8 cellular contexts compared by ENCODE assay signal in the genomic region with DNA sequence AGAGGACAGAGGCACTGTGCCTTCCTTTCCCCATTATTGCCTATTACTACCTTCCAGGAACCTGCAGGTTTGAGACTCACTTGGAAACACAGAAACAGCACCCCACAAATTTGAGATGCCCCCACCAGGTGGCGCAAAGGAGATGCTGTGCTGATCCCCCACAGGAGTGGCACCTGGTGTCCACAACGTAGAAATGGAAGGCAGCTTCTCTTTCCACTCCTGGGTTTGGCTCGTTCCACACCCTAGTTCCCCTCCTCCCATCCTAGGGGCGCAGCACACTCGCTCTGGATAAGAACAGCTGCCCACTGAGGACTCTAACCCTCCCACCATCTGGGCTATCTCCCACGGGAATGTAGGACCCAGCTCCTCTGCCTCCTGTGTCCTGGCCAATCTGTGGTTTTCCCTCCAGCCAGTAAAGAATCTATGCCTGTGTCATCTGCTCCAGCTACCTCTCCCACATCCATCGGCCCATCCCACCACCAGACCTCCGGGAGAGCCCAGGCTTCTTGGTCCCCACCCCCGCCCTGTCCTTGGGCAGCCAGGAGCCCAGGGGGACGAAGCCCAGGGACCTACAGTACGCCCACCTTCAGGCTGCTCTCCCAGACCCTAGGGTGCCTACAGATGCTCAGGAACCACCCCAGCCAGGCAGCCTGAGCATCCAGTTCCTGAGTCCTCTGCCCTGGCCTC. TPM values are rescaled to one million over a fixed set of nuclear protein-coding genes. Genes with fewer than 3 reads are reported as not detected.
A peak's percentile ranks its signal among the peaks of the same experiment; 100 is the strongest.
DNase-seq lines count a peak whose midpoint lies in the region; ATAC-seq and TF ChIP-seq lines count a peak whose summit lies in the region.

No MANE protein-coding gene starts in this region.

- H3K9me2 ChIP-seq in Karpas-422 (replicated peaks; ENCODE audit: insufficient read depth, low read length): no peaks in the 10 kb centered on the region
- no peaks in the 10 kb centered on the region for H3K9me2 ChIP-seq in PC-9 (ENCODE audit: insufficient read depth)

- BruUV-seq in PC-9 (replicated peaks; lab: Mats Ljungman, UMichigan): no TSS peak

- peaks cover 30% of the 10 kb centered on the region for H3K4me1 Mint-ChIP-seq in activated T-cell treated with anti-CD3 and anti-CD28 coated beads, Interleukin-2, amount 50 U/mL, for 24 hours (ENCODE audit: low read depth)
- peaks cover 17 to 26% (median 20%) of the 10 kb centered on the region in 3 donors for H3K4me1 Mint-ChIP-seq in naive B cell

- H2AFZ ChIP-seq in Karpas-422 (ENCODE audit: low read length) (peak overlapping the region; percentile 39; the same call in 1 of the 2 replicates), PC-9 (no peak overlapping the region)

- peaks cover 24% of the 10 kb centered on the region for H3K36me3 Mint-ChIP-seq in activated T-cell treated with anti-CD3 and anti-CD28 coated beads, Interleukin-2, amount 50 U/mL, for 24 hours (ENCODE audit: low read depth)
- H3K36me3 Mint-ChIP-seq in naive B cell: no peaks in the 10 kb centered on the region

- H3K36me3 ChIP-seq in Karpas-422 (ENCODE audit: insufficient read depth, low read length) (no peaks in the 10 kb centered on the region), PC-9 (ENCODE audit: low read depth) (no peaks in the 10 kb centered on the region), esophagus squamous epithelium (peaks cover 0 to 19% (median 0%) of the 10 kb centered on the region in 3 donors)

- H3K27me3 ChIP-seq in Karpas-422 (ENCODE audit: low read length): no peaks in the 10 kb centered on the region
- H3K27me3 ChIP-seq in PC-9 (ENCODE audit: insufficient read depth, low read depth): no peaks in the 10 kb centered on the region
- H3K27me3 ChIP-seq in esophagus squamous epithelium: no peaks in the 10 kb centered on the region

- no peaks in the 10 kb centered on the region for H3K9me3 Mint-ChIP-seq in activated T-cell treated with anti-CD3 and anti-CD28 coated beads, Interleukin-2, amount 50 U/mL, for 24 hours
- H3K9me3 Mint-ChIP-seq in naive B cell: no peaks in the 10 kb centered on the region

- CTCF ChIA-PET in PC-9 (lab: Charles Lee): interaction anchor here (0.5 to 1.8 kb wide), 7 partner anchors 11 to 441 kb away, joined by 3 to 19 read pairs (median 5); no protein-coding TSS in a partner anchor

- H3K9me3 ChIP-seq in Karpas-422 (ENCODE audit: low read length) (no peaks in the 10 kb centered on the region), PC-9 (ENCODE audit: insufficient read depth, low read depth) (no peaks in the 10 kb centered on the region), esophagus squamous epithelium (no peaks in the 10 kb centered on the region)

- peak; percentile 29 to 39 for ATAC-seq in naive B cell (ENCODE audit: low read depth in 2 of 2)
- ATAC-seq in HG03460 (IDR thresholded peaks at IDR 0.05; ENCODE audit: unreplicated experiment): no peak

- TF ChIP-seq CTCF in PC-9 (conservative IDR thresholded peaks at IDR 0.05) (peak; percentile 92), esophagus squamous epithelium (IDR thresholded peaks at IDR 0.05) (peak; percentile 76 to 92 (median 86))

- H3K9ac ChIP-seq in Karpas-422 (ENCODE audit: low read length): peak overlapping the region; percentile 59

- H3K4me3 ChIP-seq in Karpas-422 (ENCODE audit: low read length): peak overlapping the region; percentile 38; the same call in 1 of the 2 replicates
- H3K4me3 ChIP-seq in PC-9: no peak overlapping the region
- H3K4me3 ChIP-seq in esophagus squamous epithelium: peak overlapping the region in 3 of 4 donors; percentile 79 to 87 (median 84)

- H3K79me2 ChIP-seq in Karpas-422 (ENCODE audit: low read length) (peaks cover 16% of the 10 kb centered on the region), PC-9 (ENCODE audit: low read depth) (peaks cover 18% of the 10 kb centered on the region)

- H3K4me2 ChIP-seq in Karpas-422 (ENCODE audit: low read depth, low read length, poor library complexity, severe bottlenecking) (peak overlapping the region; percentile 98), PC-9 (peak overlapping the region; percentile 98)

- WGBS in esophagus squamous epithelium, 2 donors: 1 to 3% methylated on average over 7 of the region's 11 CpGs

- peak overlapping the region; percentile 77 for H3K27ac Mint-ChIP-seq in activated T-cell treated with anti-CD3 and anti-CD28 coated beads, Interleukin-2, amount 50 U/mL, for 24 hours
- peak overlapping the region; percentile 86 to 98 (median 94) for H3K27ac Mint-ChIP-seq in naive B cell

- H4K20me1 ChIP-seq in Karpas-422 (ENCODE audit: insufficient read depth, low read depth, low read length) (no peaks in the 10 kb centered on the region), PC-9 (ENCODE audit: insufficient read depth) (no peaks in the 10 kb centered on the region)

- DNase-seq in DMS153 (lab: John Stamatoyannopoulos, UW): peak; percentile 80
- peak; percentile 96 for DNase-seq in Karpas-422
- DNase-seq in PC-9: peak; percentile 72 to 87
- peak; percentile 94 for DNase-seq in activated T-cell treated with anti-CD3 and anti-CD28 coated beads, Interleukin-2, amount 50 U/mL, for 24 hours
- peak; percentile 46 for DNase-seq in esophagus squamous epithelium (lab: John Stamatoyannopoulos, UW)
- peak; percentile 86 for DNase-seq in naive B cell
- DNase-seq in stimulated activated CD8-positive, alpha-beta memory T cell treated with anti-CD3 and anti-CD28 coated beads, Interleukin-7, amount 100 ng/mL, for 48 hours (ENCODE audit: extremely low read depth in 1 of 2, low read depth in 1 of 2): peak; percentile 71 to 81

- H3K27ac ChIP-seq in Karpas-422 (ENCODE audit: low read length) (peak overlapping the region; percentile 57), PC-9 (no peak overlapping the region), esophagus squamous epithelium (peak overlapping the region; percentile 97 to 99 (median 98))

- TF ChIP-seq POLR2A in esophagus squamous epithelium (IDR thresholded peaks at IDR 0.05): no peak

- intact Hi-C loops in PC-9 (cut with micrococcal nuclease; ENCODE audit: unreplicated experiment): loop anchor here (1.0 to 2.0 kb wide), 4 partner anchors 19 to 116 kb away; no protein-coding TSS in a partner anchor
- intact Hi-C loops in esophagus squamous epithelium (cut with DNase I): loop anchor here (5.0 kb wide), 1 partner anchor 35 kb away; a partner anchor contains a TSS

- POLR2A ChIA-PET in PC-9 (lab: Charles Lee; ENCODE audit: unreplicated experiment): interaction anchor here (0.6 to 1.0 kb wide), 3 partner anchors 12 to 18 kb away, joined by 3 to 4 read pairs (median 3); no protein-coding TSS in a partner anchor

- H3K4me1 ChIP-seq in Karpas-422 (ENCODE audit: low read length): peaks cover 29% of the 10 kb centered on the region
- peaks cover 26% of the 10 kb centered on the region for H3K4me1 ChIP-seq in PC-9 (replicated peaks; ENCODE audit: insufficient read depth)
- H3K4me1 ChIP-seq in esophagus squamous epithelium: peaks cover 21 to 47% (median 26%) of the 10 kb centered on the region in 3 donors

- H3K4me3 Mint-ChIP-seq in activated T-cell treated with anti-CD3 and anti-CD28 coated beads, Interleukin-2, amount 50 U/mL, for 24 hours: peak overlapping the region; percentile 50
- peak overlapping the region; percentile 24 to 95 (median 70) for H3K4me3 Mint-ChIP-seq in naive B cell

- peaks cover 11% of the 10 kb centered on the region; the same call in 1 of the 2 replicates for H3F3A ChIP-seq in PC-9 (ENCODE audit: insufficient read depth, low read depth)

- no peaks in the 10 kb centered on the region for H3K27me3 Mint-ChIP-seq in activated T-cell treated with anti-CD3 and anti-CD28 coated beads, Interleukin-2, amount 50 U/mL, for 24 hours
- no peaks in the 10 kb centered on the region for H3K27me3 Mint-ChIP-seq in naive B cell

RNA-seq across cellular contexts. Expression of a gene that starts 0.7 kb away (rescaled TPM):
- 11.9 and 18.7 TPM in 2 replicates for total RNA-seq in Karpas-422 (2014; rRNA removed; shearing (Covaris generic); ENCODE audit: low replicate concordance)
- 45.4 and 58.8 TPM in 2 replicates for total RNA-seq in PC-9 (2021)
- total RNA-seq in esophagus squamous epithelium: 10 to 100 TPM in 3 of 4 donors, 1 to 10 TPM in 1; 8.7 to 18.5 (median 11.1) TPM
- 1 to 10 TPM; 1.1 to 3.9 (median 2.2) TPM for polyA plus RNA-seq in naive B cell (ENCODE audit: low read depth in 6 of 6)

RNA-seq across cellular contexts. Expression of a gene that starts 1.5 kb away (rescaled TPM):
- 49.5 and 56.9 TPM in 2 replicates for total RNA-seq in Karpas-422 (2014; rRNA removed; shearing (Covaris generic); ENCODE audit: low replicate concordance)
- 56.1 and 68.9 TPM in 2 replicates for total RNA-seq in PC-9 (2021)
- total RNA-seq in esophagus squamous epithelium: 10 to 100 TPM; 34.0 to 59.1 (median 42.9) TPM
- polyA plus RNA-seq in naive B cell (ENCODE audit: low read depth in 6 of 6): 10 to 100 TPM; 35.5 to 49.1 (median 42.0) TPM

RNA-seq across cellular contexts. Expression of a gene that starts 33.4 kb away (rescaled TPM):
- 5.1 and 19.2 TPM in 2 replicates for total RNA-seq in Karpas-422 (2014; rRNA removed; shearing (Covaris generic); ENCODE audit: low replicate concordance)
- total RNA-seq in PC-9 (2021): 6.0 and 6.2 TPM in 2 replicates
- total RNA-seq in esophagus squamous epithelium: under 1 TPM in 3 of 4 donors, not detected in 1; 0.30 to 0.53 (median 0.38) TPM
- under 1 TPM in 2 of 6 donors, not detected in 4; 0.13 to 0.35 TPM for polyA plus RNA-seq in naive B cell (ENCODE audit: low read depth in 6 of 6)

RNA-seq across cellular contexts. Expression of a gene that starts 33.9 kb away (rescaled TPM):
- total RNA-seq in Karpas-422 (2014; rRNA removed; shearing (Covaris generic); ENCODE audit: low replicate concordance): 237 and 400 TPM in 2 replicates
- total RNA-seq in PC-9 (2021) (112 and 156 TPM in 2 replicates), esophagus squamous epithelium (100 to 1,000 TPM in 1 of 4 donors, 10 to 100 TPM in 3; 70.8 to 122 (median 73.8) TPM)
- 100 to 1,000 TPM; 340 to 379 (median 354) TPM for polyA plus RNA-seq in naive B cell (ENCODE audit: low read depth in 6 of 6)

RNA-seq across cellular contexts. Expression of a gene that starts 48.2 kb away (rescaled TPM):
- total RNA-seq in Karpas-422 (2014; rRNA removed; shearing (Covaris generic); ENCODE audit: low replicate concordance): 20.7 and 30.6 TPM in 2 replicates
- 56.9 and 60.8 TPM in 2 replicates for total RNA-seq in PC-9 (2021)
- 10 to 100 TPM; 10.5 to 27.9 (median 16.1) TPM for total RNA-seq in esophagus squamous epithelium
- polyA plus RNA-seq in naive B cell (ENCODE audit: low read depth in 6 of 6): 1 to 10 TPM in 3 of 6 donors, under 1 TPM in 3; 0.54 to 1.7 (median 1.2) TPM

Comparison
In these comparisons a context has a peak if more than half of its experiments do, and no peak if none do; other contexts are left out.
1. DNase-seq: peak in every context shown above with its lines; median percentile 96 in Karpas-422; 94 in activated T-cell treated with anti-CD3 and anti-CD28 coated beads, Interleukin-2, amount 50 U/mL, for 24 hours; 86 in naive B cell; 80 in DMS153; 80 in PC-9; 76 in stimulated activated CD8-positive, alpha-beta memory T cell treated with anti-CD3 and anti-CD28 coated beads, Interleukin-7, amount 100 ng/mL, for 48 hours; 46 in esophagus squamous epithelium.